Comparison of ENCODE assay signal across 22 cellular contexts in the genomic region with DNA sequence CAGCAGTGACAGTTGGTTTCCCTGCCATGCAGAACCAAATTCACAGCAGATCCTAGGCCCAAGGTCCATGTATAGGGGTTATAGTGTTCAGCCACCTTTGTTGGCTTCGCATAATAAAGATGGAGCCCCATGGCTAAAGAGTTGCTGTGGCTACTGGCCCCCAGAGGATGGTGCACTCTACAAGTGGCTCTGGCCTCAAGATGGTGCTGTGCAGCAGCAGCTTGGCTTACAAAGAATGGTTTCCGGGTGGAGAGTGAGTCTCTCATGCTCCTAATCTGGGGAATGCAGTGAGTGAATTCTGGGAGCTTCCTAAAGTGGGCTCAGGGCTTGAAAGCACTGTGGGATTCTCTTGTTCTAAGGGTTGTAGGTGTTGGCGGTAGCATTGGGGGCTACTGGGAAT.
DNase-seq lines count a peak whose midpoint lies in the region; ATAC-seq, FAIRE-seq and TF ChIP-seq lines count a peak whose summit lies in the region.
"Had no signal": no experiment of that assay in that cellular context is flagged by ENCODE, and none has a peak within 500 bp of the region (broad histone marks: within the 10 kb centered on the region; RNA-seq: fewer than 3 reads in every experiment).

No MANE protein-coding gene starts in this region.

- no peak for TF ChIP-seq EP300 in GM12878 (IDR thresholded peaks at IDR 0.05; ENCODE audit: borderline replicate concordance in 1 of 2, control insufficient read depth in 1 of 2, low read depth in 2 of 2, low read length in 2 of 2)

- peak; percentile 24 for DNase-seq in NCI-H82 (lab: John Stamatoyannopoulos, UW)
- no peak for DNase-seq in NCI-H82 treated with DMSO at 0.1 percent for 48 hours (lab: John Stamatoyannopoulos, UW; ENCODE audit: unreplicated experiment)
- DNase-seq in LHCN-M2 (ENCODE audit: low read depth): peak; percentile 2
- no peak for DNase-seq in GM12878 (ENCODE audit: low read depth, low spot score)
- DNase-seq in aorta: no peak
- DNase-seq in posterior vena cava (ENCODE audit: low spot score): no peak
- no peak for DNase-seq in nucleus accumbens (lab: John Stamatoyannopoulos, UW)
- no peak for DNase-seq in tibial artery
- DNase-seq: DMS153; effector memory CD4-positive, alpha-beta T cell; KBM-7; left cardiac atrium; midbrain; MV-4-11; NCI-H2081 treated with DMSO at 0.1 percent for 48 hours; NCI-H510A treated with DMSO at 0.1 percent for 48 hours; nephron progenitor cell; stimulated activated naive CD4-positive, alpha-beta T cell treated with Interleukin-2 at 50 U/mL for 16 hours; thyroid gland had no signal

- H3K27me3 ChIP-seq in GM12878 (replicated peaks in 1 of 2; ENCODE audit: control insufficient read depth in 2 of 2, insufficient read depth in 2 of 2, low read length in 1 of 2) (no peaks in the 10 kb centered on the region), aorta (ENCODE audit: control insufficient read depth in 1 of 2, insufficient read depth in 2 of 2, low read length in 1 of 2) (no peaks in the 10 kb centered on the region), tibial artery (no peaks in the 10 kb centered on the region)
- H3K27me3 ChIP-seq: thyroid gland had no signal

- TF ChIP-seq CTCF in GM12878 (IDR thresholded peaks at IDR 0.05 in 2 of 3, conservative IDR thresholded peaks at IDR 0.05 in 1 of 3; ENCODE audit: control insufficient read depth in 2 of 3, extremely low read depth in 1 of 3, insufficient read depth in 1 of 3, low read depth in 3 of 3, low read length in 3 of 3) (peak in 2 of 3 experiments; percentile 6 to 20; a peak in 1 of 6 replicates), tibial artery (IDR thresholded peaks at IDR 0.05) (no peak)

- H4K20me1 ChIP-seq in GM12878 (ENCODE audit: control insufficient read depth, insufficient read depth): no peaks in the 10 kb centered on the region

- 81% methylated on average over 3 of the region's 3 CpGs for WGBS in GM12878 (ENCODE audit: insufficient coverage, insufficient replicate concordance, low lambda C conversion rate, missing lambda C conversion rate)
- WGBS in aorta, 2 donors: 83 to 85% methylated on average over 3 of the region's 3 CpGs

- POLR2A ChIA-PET in GM12878 (lab: Charles Lee): no interaction called here

- no peak overlapping the region for H2AFZ ChIP-seq in GM12878 (ENCODE audit: control insufficient read depth, low read depth, low read length)

- CTCF ChIA-PET in GM12878 (lab: Yijun Ruan, JAX): interaction anchor here (1.5 kb wide), 1 partner anchor 292 kb away, joined by 5 read pairs; no protein-coding TSS in a partner anchor

- no peaks in the 10 kb centered on the region for H3K4me1 ChIP-seq in GM12878 (ENCODE audit: control insufficient read depth, insufficient read depth, low read length)
- H3K4me1 ChIP-seq in aorta (ENCODE audit: control insufficient read depth in 1 of 2, insufficient read depth in 2 of 2, low read length in 2 of 2): no peaks in the 10 kb centered on the region
- H3K4me1 ChIP-seq in tibial artery: no peaks in the 10 kb centered on the region
- H3K4me1 ChIP-seq: prostate gland, thyroid gland had no signal

- no peak overlapping the region for H3K4me2 ChIP-seq in GM12878 (ENCODE audit: control insufficient read depth, insufficient read depth)

- no peak for FAIRE-seq in GM12878 (lab: Jason Lieb, UNC)
- FAIRE-seq: astrocyte had no signal

- in situ Hi-C loops in GM12878 (cut with MboI): no loop called here

- TF ChIP-seq RAD21 in GM12878 (IDR thresholded peaks at IDR 0.05; ENCODE audit: insufficient read depth, low read depth, low read length): no peak

- SMC1A ChIA-PET in GM12878 (lab: Charles Lee; ENCODE audit: uncharacterized antibody, unreplicated experiment): no interaction called here

- no peaks in the 10 kb centered on the region for H3K36me3 ChIP-seq in GM12878 (ENCODE audit: control insufficient read depth in 2 of 2, insufficient read depth in 2 of 2, low read length in 1 of 2)
- no peaks in the 10 kb centered on the region for H3K36me3 ChIP-seq in aorta (ENCODE audit: control insufficient read depth in 1 of 2, insufficient read depth in 2 of 2, low read length in 1 of 2)
- H3K36me3 ChIP-seq in tibial artery: no peaks in the 10 kb centered on the region
- H3K36me3 ChIP-seq: prostate gland, thyroid gland had no signal

- RAD21 ChIA-PET in GM12878 (lab: Charles Lee; ENCODE audit: unreplicated experiment): no interaction called here

- H3K27ac ChIP-seq in GM12878 (ENCODE audit: control insufficient read depth, insufficient read depth): no peak overlapping the region
- H3K27ac ChIP-seq in aorta (ENCODE audit: low read depth in 1 of 2, low read length in 2 of 2): no peak overlapping the region
- H3K27ac ChIP-seq in tibial artery: no peak overlapping the region
- H3K27ac ChIP-seq: prostate gland, skin epidermis, thyroid gland had no signal

- ATAC-seq in GM12878: peak; percentile 53; the same call in 1 of the 3 replicates
- ATAC-seq in aorta (ENCODE audit: low FRiP score): peak; percentile 26
- ATAC-seq: left cardiac atrium had no signal

- TF ChIP-seq POLR2A in GM12878 (IDR thresholded peaks at IDR 0.05; ENCODE audit: low read depth, low read length): no peak

- H3K9ac ChIP-seq in GM12878 (ENCODE audit: control insufficient read depth, insufficient read depth, low read length): no peak overlapping the region

- intact Hi-C loops in GM12878 (cut with micrococcal nuclease; ENCODE audit: unreplicated experiment) (no loop called here), aorta (cut with DNase I) (no loop called here), posterior vena cava (cut with DNase I) (no loop called here), tibial artery (cut with DNase I; ENCODE audit: low total_unique reads) (no loop called here)

- H3K9me3 ChIP-seq in GM12878 (replicated peaks; ENCODE audit: control insufficient read depth, insufficient read depth, low read length) (no peaks in the 10 kb centered on the region; the same call in none of the 3 replicates), aorta (ENCODE audit: control insufficient read depth, low read length) (peaks cover 2% of the 10 kb centered on the region), tibial artery (peaks cover 0 to 9% (median 4%) of the 10 kb centered on the region in 3 donors)
- H3K9me3 ChIP-seq: prostate gland had no signal

- no TSS peak for BruUV-seq in GM12878 (replicated peaks; lab: Mats Ljungman, UMichigan)

- H3K4me3 ChIP-seq in GM12878 (no peak overlapping the region), aorta (ENCODE audit: low read length in 2 of 2) (no peak overlapping the region), tibial artery (no peak overlapping the region)
- H3K4me3 ChIP-seq: prostate gland, skin epidermis, thyroid gland had no signal

- no peaks in the 10 kb centered on the region for H3K79me2 ChIP-seq in GM12878 (ENCODE audit: control insufficient read depth, insufficient read depth, low read length)

TF ChIP-seq in GM12878, 131 proteins besides CTCF, POLR2A, EP300 and RAD21 (continues in another document):
- TF ChIP-seq POLR2AphosphoS5 (IDR thresholded peaks at IDR 0.05; ENCODE audit: low read length) (no peak), GABPA (IDR thresholded peaks at IDR 0.05; ENCODE audit: low read depth) (no peak), EED (IDR thresholded peaks at IDR 0.05; ENCODE audit: low read depth) (no peak), STAT3 (IDR thresholded peaks at IDR 0.05; ENCODE audit: low read depth, low read length) (no peak), SMAD5 (IDR thresholded peaks at IDR 0.05; ENCODE audit: low read depth) (no peak), RCOR1 (conservative IDR thresholded peaks at IDR 0.05; ENCODE audit: low read depth, low read length) (no peak), DPF2 (IDR thresholded peaks at IDR 0.05) (no peak), SRF (IDR thresholded peaks at IDR 0.05; ENCODE audit: low read depth in 2 of 2, low read length in 2 of 2) (no peak)
- TF ChIP-seq, protein P1, sequence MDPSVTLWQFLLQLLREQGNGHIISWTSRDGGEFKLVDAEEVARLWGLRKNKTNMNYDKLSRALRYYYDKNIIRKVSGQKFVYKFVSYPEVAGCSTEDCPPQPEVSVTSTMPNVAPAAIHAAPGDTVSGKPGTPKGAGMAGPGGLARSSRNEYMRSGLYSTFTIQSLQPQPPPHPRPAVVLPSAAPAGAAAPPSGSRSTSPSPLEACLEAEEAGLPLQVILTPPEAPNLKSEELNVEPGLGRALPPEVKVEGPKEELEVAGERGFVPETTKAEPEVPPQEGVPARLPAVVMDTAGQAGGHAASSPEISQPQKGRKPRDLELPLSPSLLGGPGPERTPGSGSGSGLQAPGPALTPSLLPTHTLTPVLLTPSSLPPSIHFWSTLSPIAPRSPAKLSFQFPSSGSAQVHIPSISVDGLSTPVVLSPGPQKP (IDR thresholded peaks at IDR 0.05; ENCODE audit: low read depth, low read length): no peak
- TF ChIP-seq, protein P2, sequence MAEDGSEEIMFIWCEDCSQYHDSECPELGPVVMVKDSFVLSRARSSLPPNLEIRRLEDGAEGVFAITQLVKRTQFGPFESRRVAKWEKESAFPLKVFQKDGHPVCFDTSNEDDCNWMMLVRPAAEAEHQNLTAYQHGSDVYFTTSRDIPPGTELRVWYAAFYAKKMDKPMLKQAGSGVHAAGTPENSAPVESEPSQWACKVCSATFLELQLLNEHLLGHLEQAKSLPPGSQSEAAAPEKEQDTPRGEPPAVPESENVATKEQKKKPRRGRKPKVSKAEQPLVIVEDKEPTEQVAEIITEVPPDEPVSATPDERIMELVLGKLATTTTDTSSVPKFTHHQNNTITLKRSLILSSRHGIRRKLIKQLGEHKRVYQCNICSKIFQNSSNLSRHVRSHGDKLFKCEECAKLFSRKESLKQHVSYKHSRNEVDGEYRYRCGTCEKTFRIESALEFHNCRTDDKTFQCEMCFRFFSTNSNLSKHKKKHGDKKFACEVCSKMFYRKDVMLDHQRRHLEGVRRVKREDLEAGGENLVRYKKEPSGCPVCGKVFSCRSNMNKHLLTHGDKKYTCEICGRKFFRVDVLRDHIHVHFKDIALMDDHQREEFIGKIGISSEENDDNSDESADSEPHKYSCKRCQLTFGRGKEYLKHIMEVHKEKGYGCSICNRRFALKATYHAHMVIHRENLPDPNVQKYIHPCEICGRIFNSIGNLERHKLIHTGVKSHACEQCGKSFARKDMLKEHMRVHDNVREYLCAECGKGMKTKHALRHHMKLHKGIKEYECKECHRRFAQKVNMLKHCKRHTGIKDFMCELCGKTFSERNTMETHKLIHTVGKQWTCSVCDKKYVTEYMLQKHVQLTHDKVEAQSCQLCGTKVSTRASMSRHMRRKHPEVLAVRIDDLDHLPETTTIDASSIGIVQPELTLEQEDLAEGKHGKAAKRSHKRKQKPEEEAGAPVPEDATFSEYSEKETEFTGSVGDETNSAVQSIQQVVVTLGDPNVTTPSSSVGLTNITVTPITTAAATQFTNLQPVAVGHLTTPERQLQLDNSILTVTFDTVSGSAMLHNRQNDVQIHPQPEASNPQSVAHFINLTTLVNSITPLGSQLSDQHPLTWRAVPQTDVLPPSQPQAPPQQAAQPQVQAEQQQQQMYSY (CRISPR knock-in tag; IDR thresholded peaks at IDR 0.05): no peak

Comparison
In these comparisons a context has a peak if more than half of its experiments do, and no peak if none do; other contexts are left out.
1. DNase-seq: peak in NCI-H82 (single experiment) and LHCN-M2 (single experiment); none in NCI-H82 treated with DMSO at 0.1 percent for 48 hours (single experiment), GM12878 (single experiment), aorta (0 of 2), posterior vena cava (single experiment), nucleus accumbens (0 of 56) and tibial artery (0 of 2).
2. CTCF ChIP-seq: peak in GM12878 (2 of 3); none in tibial artery (0 of 2).